In genomic region chr5:95871407-95871806, GRCh38 we compare ENCODE assay signal across 1 cellular context.
TF ChIP-seq lines count a peak whose summit lies in the region.

No MANE protein-coding gene starts in this region.

TF ChIP-seq in GM12878, 131 proteins besides CTCF, POLR2A, EP300 and RAD21:
- TF ChIP-seq CREM (IDR thresholded peaks at IDR 0.05; ENCODE audit: low read depth) (no peak), MLLT1 (IDR thresholded peaks at IDR 0.05) (peak; percentile 70)
